19 cellular contexts compared by ENCODE assay signal in the genomic region with DNA sequence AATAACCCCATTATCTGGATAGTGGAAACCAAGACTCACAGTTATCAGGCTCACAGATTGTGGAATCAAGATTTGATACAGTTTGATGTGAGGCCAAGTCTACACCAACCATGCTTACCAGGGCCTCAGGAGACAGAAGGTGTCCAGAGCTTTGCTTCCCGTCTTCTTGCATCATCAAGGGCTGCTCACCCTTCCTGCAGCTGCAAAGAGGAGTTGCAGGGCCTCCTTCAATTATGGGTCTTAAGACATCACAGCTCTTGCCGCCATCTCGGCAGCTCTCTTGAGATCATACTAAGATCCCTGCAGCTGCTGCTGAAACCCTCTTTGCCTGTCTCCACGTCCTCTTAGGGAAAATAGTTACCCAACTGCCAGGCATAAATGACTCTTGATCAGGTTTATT.
"Had no signal": no experiment of that assay in that cellular context is flagged by ENCODE, and none has a peak within 500 bp of the region (broad histone marks: within the 10 kb centered on the region; RNA-seq: fewer than 3 reads in every experiment).

No MANE protein-coding gene starts in this region.

- H3K27ac ChIP-seq: brain microvascular endothelial cell, colonic mucosa, gastroesophageal sphincter, heart left ventricle, psoas muscle, skin epidermis, tibial artery, uterus had no signal

- H3K27me3 ChIP-seq: brain microvascular endothelial cell, colonic mucosa, gastroesophageal sphincter, heart left ventricle, tibial artery, uterus had no signal

- H3K9me3 ChIP-seq: colonic mucosa, gastroesophageal sphincter, heart left ventricle, mucosa of descending colon, psoas muscle, tibial artery, uterus had no signal

- H3K4me3 ChIP-seq: colonic mucosa, gastroesophageal sphincter, heart left ventricle, mucosa of descending colon, psoas muscle, skin epidermis, tibial artery, uterus had no signal

- H3K4me1 ChIP-seq: colonic mucosa, gastroesophageal sphincter, psoas muscle, tibial artery, uterus had no signal

- H3K36me3 ChIP-seq: brain microvascular endothelial cell, uterus had no signal

- DNase-seq: activated CD4-positive, alpha-beta T cell treated with anti-CD3 and anti-CD28 coated beads, Interleukin-2, amount 10 ng/mL, durations not matched to agents 24 days and 14 days; activated CD8-positive, alpha-beta T cell treated with anti-CD3 and anti-CD28 coated beads, Interleukin-2, amount 10 ng/mL, durations not matched to agents 7 days and 5 days; activated naive CD4-positive, alpha-beta T cell treated with anti-CD3 and anti-CD28 coated beads for 36 hours; activated T-cell treated with anti-CD3 and anti-CD28 coated beads, Interleukin-2, amount 50 U/mL, for 24 hours; anterior cingulate cortex; brain microvascular endothelial cell; colonic mucosa; heart left ventricle; left ventricle myocardium superior; mucosa of descending colon; naive B cell; psoas muscle; right cardiac atrium; stimulated activated naive CD8-positive, alpha-beta T cell treated with anti-CD3 and anti-CD28 coated beads, Interleukin-15, Interleukin-2, amounts not matched to agents 100 U/mL and 50 U/mL, for 24 hours; substantia nigra; tibial artery; uterus had no signal
